9 cellular contexts compared by ENCODE assay signal in genomic region chr11:119108857-119109221, GRCh38. TPM values are rescaled to one million over a fixed set of nuclear protein-coding genes. Genes with fewer than 3 reads are reported as not detected.
A peak's percentile ranks its signal among the peaks of the same experiment; 100 is the strongest.
DNase-seq lines count a peak whose midpoint lies in the region; ATAC-seq and TF ChIP-seq lines count a peak whose summit lies in the region.
"Had no signal": no experiment of that assay in that cellular context is flagged by ENCODE, and none has a peak within 500 bp of the region (broad histone marks: within the 10 kb centered on the region; RNA-seq: fewer than 3 reads in every experiment).

No MANE protein-coding gene starts in this region.

- no peak for DNase-seq in DND-41
- no peak for DNase-seq in effector memory CD8-positive, alpha-beta T cell
- DNase-seq in psoas muscle: no peak
- no peak for DNase-seq in stimulated activated CD4-positive, alpha-beta T cell treated with anti-CD3 and anti-CD28 coated beads, Interleukin-15, amount 100 ng/mL, for 24 hours
- no peak for DNase-seq in HK-2 (ENCODE audit: unreplicated experiment)
- no peak for DNase-seq in anterior cingulate cortex (lab: John Stamatoyannopoulos, UW)
- DNase-seq: amniotic stem cell had no signal

- no peaks in the 10 kb centered on the region for H3K27me3 ChIP-seq in DND-41 (ENCODE audit: insufficient read depth, low read length, poor library complexity)
- H3K27me3 ChIP-seq in OCI-LY3 (ENCODE audit: low read depth, low read length): no peaks in the 10 kb centered on the region
- no peaks in the 10 kb centered on the region for H3K27me3 ChIP-seq in psoas muscle (ENCODE audit: insufficient read depth in 3 of 3, low read length in 2 of 3)

- peaks cover 11% of the 10 kb centered on the region for H3K36me3 Mint-ChIP-seq in effector memory CD8-positive, alpha-beta T cell (ENCODE audit: insufficient read depth)

- H3K4me1 ChIP-seq in DND-41 (ENCODE audit: insufficient read depth, low read length) (peaks cover 38% of the 10 kb centered on the region), OCI-LY3 (ENCODE audit: low read length) (peaks cover 19% of the 10 kb centered on the region), psoas muscle (peaks cover 19% of the 10 kb centered on the region)

- H3K4me2 ChIP-seq in DND-41 (ENCODE audit: insufficient read depth, low read length) (peak overlapping the region; percentile 94), OCI-LY3 (ENCODE audit: low read length) (peak overlapping the region; percentile 81)

- peaks cover 42% of the 10 kb centered on the region for H3K36me3 ChIP-seq in DND-41 (ENCODE audit: insufficient read depth, low read length)
- peaks cover 6% of the 10 kb centered on the region for H3K36me3 ChIP-seq in OCI-LY3 (replicated peaks; ENCODE audit: low read depth, low read length)
- peaks cover 2 to 36% of the 10 kb centered on the region in 2 donors for H3K36me3 ChIP-seq in psoas muscle (ENCODE audit: insufficient read depth in 1 of 2, low read depth in 1 of 2)

- no peak for ATAC-seq in DND-41 (ENCODE audit: insufficient read depth, low read depth)
- ATAC-seq in effector memory CD8-positive, alpha-beta T cell (replicated peaks): no peak
- no peak for ATAC-seq in psoas muscle
- ATAC-seq in HG03095 (IDR thresholded peaks at IDR 0.05; ENCODE audit: unreplicated experiment): no peak

- H4K20me1 ChIP-seq in DND-41 (ENCODE audit: insufficient read depth, low read length): peaks cover 9% of the 10 kb centered on the region; the same call in 1 of the 2 replicates
- no peaks in the 10 kb centered on the region for H4K20me1 ChIP-seq in OCI-LY3 (ENCODE audit: insufficient read depth, low read length)

- peaks cover 29 to 37% of the 10 kb centered on the region in 2 donors for H3K4me1 Mint-ChIP-seq in effector memory CD8-positive, alpha-beta T cell (ENCODE audit: low read depth in 2 of 2)

- peak overlapping the region; percentile 62 to 87 for H3K27ac Mint-ChIP-seq in effector memory CD8-positive, alpha-beta T cell

- no peaks in the 10 kb centered on the region for H3K27me3 Mint-ChIP-seq in effector memory CD8-positive, alpha-beta T cell

- H3K27ac ChIP-seq in DND-41 (ENCODE audit: low read length) (peak overlapping the region; percentile 53), OCI-LY3 (ENCODE audit: low read length) (no peak overlapping the region), psoas muscle (no peak overlapping the region)

- TF ChIP-seq CTCF in DND-41 (IDR thresholded peaks at IDR 0.05; ENCODE audit: borderline replicate concordance, extremely low read depth, low read length, poor library complexity, severe bottlenecking): no peak
- TF ChIP-seq CTCF in OCI-LY3 (IDR thresholded peaks at IDR 0.05; ENCODE audit: low read depth, low read length): no peak
- no peak for TF ChIP-seq CTCF in psoas muscle (IDR thresholded peaks at IDR 0.05)

- H3K9me3 Mint-ChIP-seq in effector memory CD8-positive, alpha-beta T cell: no peaks in the 10 kb centered on the region

- 78 to 92% (median 83%) methylated on average over 2 of the region's 2 CpGs for WGBS in psoas muscle, 3 donors

- H3K79me2 ChIP-seq in DND-41 (ENCODE audit: insufficient read depth, low read length) (peaks cover 44% of the 10 kb centered on the region), OCI-LY3 (ENCODE audit: low read length) (peaks cover 26% of the 10 kb centered on the region; the same call in 1 of the 2 replicates)

- H2AFZ ChIP-seq in DND-41 (ENCODE audit: low read depth, low read length) (no peak overlapping the region), OCI-LY3 (ENCODE audit: low read depth, low read length) (no peak overlapping the region)

- H3K4me3 Mint-ChIP-seq in effector memory CD8-positive, alpha-beta T cell: peak overlapping the region; percentile 91 to 95

- H3K4me3 ChIP-seq in DND-41 (ENCODE audit: low read depth in 1 of 2, low read length in 2 of 2) (peak overlapping the region; percentile 67 to 89; a peak in 3 of 4 replicates), OCI-LY3 (ENCODE audit: low read length) (peak overlapping the region; percentile 81), psoas muscle (peak overlapping the region; percentile 100)

- intact Hi-C loops in psoas muscle (cut with DNase I): no loop called here

- H3K9me3 ChIP-seq in DND-41 (ENCODE audit: insufficient read depth, low read length, severe bottlenecking) (no peaks in the 10 kb centered on the region), OCI-LY3 (ENCODE audit: insufficient read depth, low read length) (no peaks in the 10 kb centered on the region), psoas muscle (no peaks in the 10 kb centered on the region)

- H3K9ac ChIP-seq in DND-41 (ENCODE audit: low read depth, low read length): peak overlapping the region; percentile 77; the same call in 1 of the 2 replicates
- H3K9ac ChIP-seq in OCI-LY3 (ENCODE audit: low read length): no peak overlapping the region

RNA-seq across cellular contexts. Expression of gene C2CD2L, which starts 1.7 kb away (rescaled TPM):
- total RNA-seq in psoas muscle: 10 to 100 TPM; 10.9 to 16.8 (median 15.0) TPM
- polyA plus RNA-seq in psoas muscle: 10 to 100 TPM; 14.5 to 28.7 (median 15.2) TPM

RNA-seq across cellular contexts. Expression of gene DPAGT1, which starts 7.2 kb away (rescaled TPM):
- 10 to 100 TPM in 3 of 4 donors, 1 to 10 TPM in 1; 9.4 to 12.9 (median 12.3) TPM for total RNA-seq in psoas muscle
- polyA plus RNA-seq in psoas muscle: 10 to 100 TPM; 12.1 to 38.7 (median 27.3) TPM

RNA-seq across cellular contexts. Expression of gene HINFP, which starts 12.5 kb away (rescaled TPM):
- 10 to 100 TPM; 10.1 to 16.2 (median 14.3) TPM for total RNA-seq in psoas muscle
- polyA plus RNA-seq in psoas muscle: 10 to 100 TPM in 2 of 3 donors, 1 to 10 TPM in 1; 8.3 to 20.6 (median 10.9) TPM

RNA-seq across cellular contexts. Expression of gene HMBS, which starts 24.2 kb away (rescaled TPM):
- 10 to 100 TPM; 18.1 to 33.3 (median 25.8) TPM for total RNA-seq in psoas muscle
- 10 to 100 TPM; 38.3 to 45.3 (median 40.4) TPM for polyA plus RNA-seq in psoas muscle

RNA-seq across cellular contexts. Expression of gene ABCG4, which starts 40.0 kb away (rescaled TPM):
- under 1 TPM in 3 of 4 donors, not detected in 1; 0.12 to 0.38 (median 0.30) TPM for total RNA-seq in psoas muscle
- polyA plus RNA-seq in psoas muscle: under 1 TPM; 0.03 to 0.22 (median 0.08) TPM
